Comparison of ENCODE assay signal across 10 cellular contexts in genomic region chr7:64904008-64904407, GRCh38. TPM values are rescaled to one million over a fixed set of nuclear protein-coding genes. Genes with fewer than 3 reads are reported as not detected.
A peak's percentile ranks its signal among the peaks of the same experiment; 100 is the strongest.
DNase-seq lines count a peak whose midpoint lies in the region; ATAC-seq, FAIRE-seq and TF ChIP-seq lines count a peak whose summit lies in the region.
"Had no signal": no experiment of that assay in that cellular context is flagged by ENCODE, and none has a peak within 500 bp of the region (broad histone marks: within the 10 kb centered on the region; RNA-seq: fewer than 3 reads in every experiment).

No MANE protein-coding gene starts in this region.

- no peaks in the 10 kb centered on the region for H3K9me3 Mint-ChIP-seq in activated naive CD8-positive, alpha-beta T cell treated with anti-CD3 and anti-CD28 coated beads, Interleukin-2, amount 10 ng/mL, durations not matched to agents 7 days and 5 days

- H3K4me3 ChIP-seq in left ventricle myocardium inferior (peak overlapping the region; percentile 87), lower lobe of right lung (peak overlapping the region; percentile 92), upper lobe of left lung (peak overlapping the region in 3 of 4 donors; percentile 76 to 81 (median 80))

- H3K9me3 ChIP-seq in left ventricle myocardium inferior (replicated peaks) = no peaks in the 10 kb centered on the region
- H3K9me3 ChIP-seq in lower lobe of right lung = no peaks in the 10 kb centered on the region
- no peaks in the 10 kb centered on the region for H3K9me3 ChIP-seq in upper lobe of left lung

- H3K27ac ChIP-seq in left ventricle myocardium inferior (replicated peaks) (no peak overlapping the region), lower lobe of right lung (no peak overlapping the region), upper lobe of left lung (no peak overlapping the region)
- H3K27ac ChIP-seq: epithelial cell of prostate had no signal

- TF ChIP-seq CTCF in left ventricle myocardium inferior (IDR thresholded peaks at IDR 0.05; ENCODE audit: borderline replicate concordance) = no peak
- no peak for TF ChIP-seq CTCF in lower lobe of right lung (IDR thresholded peaks at IDR 0.05)
- TF ChIP-seq CTCF in upper lobe of left lung (IDR thresholded peaks at IDR 0.05) = no peak

- TF ChIP-seq EP300 in upper lobe of left lung (IDR thresholded peaks at IDR 0.05) = no peak

- peak overlapping the region; percentile 97 for H3K4me3 Mint-ChIP-seq in activated naive CD8-positive, alpha-beta T cell treated with anti-CD3 and anti-CD28 coated beads, Interleukin-2, amount 10 ng/mL, durations not matched to agents 7 days and 5 days

- no peak for TF ChIP-seq POLR2A in upper lobe of left lung (IDR thresholded peaks at IDR 0.05)

- 90 to 92% methylated on average over 15 of the region's 15 CpGs for WGBS in upper lobe of left lung, 2 donors

- POLR2A ChIA-PET in activated naive CD8-positive, alpha-beta T cell treated with anti-CD3 and anti-CD28 coated beads, Interleukin-2, amount 10 ng/mL, durations not matched to agents 7 days and 5 days (lab: Charles Lee) = interaction anchor here (1.5 to 2.8 kb wide), 6 partner anchors 16 to 597 kb away, joined by 7 to 25 read pairs (median 10); partner anchors contain the start of genes ERV3-1, ZNF138 and ZNF736

- H3K4me1 ChIP-seq in left ventricle myocardium inferior = peaks cover 28% of the 10 kb centered on the region
- peaks cover 13% of the 10 kb centered on the region for H3K4me1 ChIP-seq in lower lobe of right lung
- peaks cover 5 to 28% (median 8%) of the 10 kb centered on the region in 4 donors for H3K4me1 ChIP-seq in upper lobe of left lung

- intact Hi-C loops in left ventricle myocardium inferior (cut with micrococcal nuclease) = no loop called here
- intact Hi-C loops in left ventricle myocardium superior (cut with micrococcal nuclease) = no loop called here
- intact Hi-C loops in lower lobe of right lung (cut with DNase I) = no loop called here

- peaks cover 30% of the 10 kb centered on the region for H3K4me1 Mint-ChIP-seq in activated naive CD8-positive, alpha-beta T cell treated with anti-CD3 and anti-CD28 coated beads, Interleukin-2, amount 10 ng/mL, durations not matched to agents 7 days and 5 days

- ATAC-seq in left ventricle myocardium superior = no peak
- no peak for ATAC-seq in activated naive CD8-positive, alpha-beta T cell treated with anti-CD3 and anti-CD28 coated beads, Interleukin-2, amount 10 ng/mL, durations not matched to agents 7 days and 5 days (ENCODE audit: low read depth)
- no peak for ATAC-seq in lower lobe of right lung
- no peak for ATAC-seq in upper lobe of left lung (ENCODE audit: low FRiP score in 2 of 2)
- no peak for ATAC-seq in HG03442 (IDR thresholded peaks at IDR 0.05; ENCODE audit: unreplicated experiment)

- H3K27ac Mint-ChIP-seq in activated naive CD8-positive, alpha-beta T cell treated with anti-CD3 and anti-CD28 coated beads, Interleukin-2, amount 10 ng/mL, durations not matched to agents 7 days and 5 days = peak overlapping the region; percentile 97

- H3K36me3 Mint-ChIP-seq in activated naive CD8-positive, alpha-beta T cell treated with anti-CD3 and anti-CD28 coated beads, Interleukin-2, amount 10 ng/mL, durations not matched to agents 7 days and 5 days = peaks cover 32% of the 10 kb centered on the region

- H3K27me3 Mint-ChIP-seq in activated naive CD8-positive, alpha-beta T cell treated with anti-CD3 and anti-CD28 coated beads, Interleukin-2, amount 10 ng/mL, durations not matched to agents 7 days and 5 days = no peaks in the 10 kb centered on the region

- H3K27me3 ChIP-seq in left ventricle myocardium inferior (ENCODE audit: low read depth) (no peaks in the 10 kb centered on the region), lower lobe of right lung (ENCODE audit: low read depth) (no peaks in the 10 kb centered on the region), upper lobe of left lung (no peaks in the 10 kb centered on the region)

- H3K36me3 ChIP-seq in left ventricle myocardium inferior = no peaks in the 10 kb centered on the region
- no peaks in the 10 kb centered on the region for H3K36me3 ChIP-seq in lower lobe of right lung
- H3K36me3 ChIP-seq in upper lobe of left lung = no peaks in the 10 kb centered on the region

- FAIRE-seq in frontal cortex (lab: Jason Lieb, UNC) = no peak

- DNase-seq in left ventricle myocardium inferior (no peak), left ventricle myocardium superior (no peak), lower lobe of right lung (no peak), upper lobe of left lung (no peak), frontal cortex (ENCODE audit: low spot score in 2 of 2) (no peak)
- DNase-seq in activated naive CD8-positive, alpha-beta T cell treated with anti-CD3 and anti-CD28 coated beads, Interleukin-2, amount 10 ng/mL, durations not matched to agents 7 days and 5 days = no peak
- no peak for DNase-seq in activated effector memory CD4-positive, alpha-beta T cell treated with Interleukin-2 at 50 U/mL for 16 hours
- DNase-seq: SHP77 had no signal

RNA-seq across cellular contexts. Expression of gene ZNF273, which starts 0.9 kb away (rescaled TPM):
- total RNA-seq in left ventricle myocardium inferior = 1.1 TPM
- 2.4 TPM for total RNA-seq in left ventricle myocardium superior
- 10 to 100 TPM; 10.9 to 12.6 TPM for total RNA-seq in activated naive CD8-positive, alpha-beta T cell treated with anti-CD3 and anti-CD28 coated beads, Interleukin-2, amount 10 ng/mL, durations not matched to agents 7 days and 5 days
- total RNA-seq in lower lobe of right lung = 8.4 TPM
- total RNA-seq in upper lobe of left lung = 10 to 100 TPM in 3 of 6 donors, 1 to 10 TPM in 3; 3.2 to 29.6 (median 7.6) TPM
- total RNA-seq in frontal cortex = 40.8 TPM
